In genomic region chr11:416757-417621, GRCh38 we compare ENCODE assay signal across 8 cellular contexts. TPM values are rescaled to one million over a fixed set of nuclear protein-coding genes. Genes with fewer than 3 reads are reported as not detected.
DNase-seq lines count a peak whose midpoint lies in the region; ATAC-seq and TF ChIP-seq lines count a peak whose summit lies in the region.

No MANE protein-coding gene starts in this region.

- H3K4me3 ChIP-seq in lower lobe of right lung, result peak overlapping the region; percentile 74
- peak overlapping the region; percentile 69 for H3K4me3 ChIP-seq in upper lobe of right lung

- no peak for TF ChIP-seq CTCF in lower lobe of right lung (IDR thresholded peaks at IDR 0.05)
- no peak for TF ChIP-seq CTCF in upper lobe of right lung (IDR thresholded peaks at IDR 0.05)

- H3K9me3 ChIP-seq in lower lobe of right lung (no peaks in the 10 kb centered on the region), upper lobe of right lung (no peaks in the 10 kb centered on the region)

- no peaks in the 10 kb centered on the region for H3K36me3 ChIP-seq in lower lobe of right lung
- no peaks in the 10 kb centered on the region for H3K36me3 ChIP-seq in upper lobe of right lung

- H3K4me1 ChIP-seq in lower lobe of right lung (peaks cover 38% of the 10 kb centered on the region), upper lobe of right lung (peaks cover 22% of the 10 kb centered on the region)

- intact Hi-C loops in lower lobe of right lung (cut with DNase I), result no loop called here
- intact Hi-C loops in upper lobe of right lung (cut with DNase I), result no loop called here

- DNase-seq in activated T-cell treated with anti-CD3 and anti-CD28 coated beads for 1 hour (ENCODE audit: low read depth) (peak; percentile 33), activated T-cell treated with anti-CD3 and anti-CD28 coated beads for 4 hours (no peak), RKO (ENCODE audit: low spot score) (peak; percentile 49), lower lobe of right lung (peak; percentile 85), upper lobe of right lung (peak; percentile 89)
- peak; percentile 40 for DNase-seq in central memory CD4-positive, alpha-beta T cell

- H3K27me3 ChIP-seq in lower lobe of right lung (ENCODE audit: low read depth) (no peaks in the 10 kb centered on the region), upper lobe of right lung (no peaks in the 10 kb centered on the region)

- ATAC-seq in lower lobe of right lung (peak; percentile 82 to 90), upper lobe of right lung (peak; percentile 78), HG03521 (IDR thresholded peaks at IDR 0.05; ENCODE audit: unreplicated experiment) (no peak), HG03159 (IDR thresholded peaks at IDR 0.05; ENCODE audit: unreplicated experiment) (no peak)

- H3K27ac ChIP-seq in lower lobe of right lung (peak overlapping the region; percentile 94), upper lobe of right lung (peak overlapping the region; percentile 92)

RNA-seq across cellular contexts. Expression of gene SIGIRR, which starts 2.2 kb away (rescaled TPM):
- total RNA-seq in lower lobe of right lung (91.8 TPM), upper lobe of right lung (80.9 TPM)

RNA-seq across cellular contexts. Expression of gene PKP3, which starts 23.0 kb away (rescaled TPM):
- total RNA-seq in lower lobe of right lung, result 23.1 TPM
- 40.4 TPM for total RNA-seq in upper lobe of right lung

RNA-seq across cellular contexts. Expression of gene ANO9, which starts 24.8 kb away (rescaled TPM):
- 21.6 TPM for total RNA-seq in lower lobe of right lung
- 22.4 TPM for total RNA-seq in upper lobe of right lung

RNA-seq across cellular contexts. Expression of gene PTDSS2, which starts 33.1 kb away (rescaled TPM):
- 32.9 TPM for total RNA-seq in lower lobe of right lung
- 31.1 TPM for total RNA-seq in upper lobe of right lung

RNA-seq across cellular contexts. Expression of gene B4GALNT4, which starts 47.7 kb away (rescaled TPM):
- total RNA-seq in lower lobe of right lung, result 0.38 TPM
- total RNA-seq in upper lobe of right lung, result 1.9 TPM

Comparison
In these comparisons a context has a peak if more than half of its experiments do, and no peak if none do; other contexts are left out.
1. ATAC-seq: peak in lower lobe of right lung (2 of 2) and upper lobe of right lung (single experiment); none in HG03521 (single experiment) and HG03159 (single experiment).